Comparison of ENCODE assay signal across 28 cellular contexts in genomic region chr7:92044148-92044547, GRCh38.
A peak's percentile ranks its signal among the peaks of the same experiment; 100 is the strongest.
DNase-seq lines count a peak whose midpoint lies in the region; ATAC-seq and TF ChIP-seq lines count a peak whose summit lies in the region.
"Had no signal": no experiment of that assay in that cellular context is flagged by ENCODE, and none has a peak within 500 bp of the region (broad histone marks: within the 10 kb centered on the region; RNA-seq: fewer than 3 reads in every experiment).

No MANE protein-coding gene starts in this region.

- H3K27me3 ChIP-seq in heart left ventricle: no peaks in the 10 kb centered on the region
- H3K27me3 ChIP-seq in heart right ventricle: no peaks in the 10 kb centered on the region
- H3K27me3 ChIP-seq in uterus: no peaks in the 10 kb centered on the region
- H3K27me3 ChIP-seq: foreskin keratinocyte, neural progenitor cell, spleen had no signal

- DNase-seq in heart left ventricle (no peak), Right ventricle myocardium inferior (ENCODE audit: missing footprints) (no peak), heart right ventricle (no peak), nephron progenitor cell (no peak), uterus (no peak), RKO (ENCODE audit: low spot score) (no peak), HK-2 (ENCODE audit: unreplicated experiment) (no peak)
- DNase-seq: ACHN; activated CD4-positive, alpha-beta memory T cell treated with anti-CD3 and anti-CD28 coated beads for 36 hours; activated CD8-positive, alpha-beta memory T cell treated with anti-CD3 and anti-CD28 coated beads, Interleukin-2, amount 50 U/mL, for 48 hours; activated naive CD8-positive, alpha-beta T cell treated with anti-CD3 and anti-CD28 coated beads for 36 hours; C1 segment of cervical spinal cord; DND-41; effector memory CD4-positive, alpha-beta T cell; foreskin keratinocyte; GM23248; lower lobe of right lung; NCI-H146; SHP77 treated with DMSO at 0.1 percent for 48 hours; spleen; stimulated activated CD4-positive, alpha-beta T cell treated with anti-CD3 and anti-CD28 coated beads, Interleukin-4, amount 100 ng/mL, for 1 hour; stimulated activated naive B cell treated with anti-CD40 and anti-IgM and Interleukin-4, amounts not matched to agents 10 μg/mL and 1 μg/mL and 100 μg/mL, for 72 hours; SW 1271 had no signal

- H3K27me3 Mint-ChIP-seq in nephron progenitor cell (ENCODE audit: low read depth, poor library complexity): no peaks in the 10 kb centered on the region
- H3K27me3 Mint-ChIP-seq: activated CD4-positive, alpha-beta memory T cell treated with anti-CD3 and anti-CD28 coated beads for 36 hours; activated naive CD8-positive, alpha-beta T cell treated with anti-CD3 and anti-CD28 coated beads for 36 hours; progenitor cell of endocrine pancreas; stimulated activated naive B cell treated with anti-CD40 and anti-IgM and Interleukin-4, amounts not matched to agents 10 μg/mL and 1 μg/mL and 100 μg/mL, for 72 hours had no signal

- H3K9me3 Mint-ChIP-seq in nephron progenitor cell: no peaks in the 10 kb centered on the region
- H3K9me3 Mint-ChIP-seq: activated CD4-positive, alpha-beta memory T cell treated with anti-CD3 and anti-CD28 coated beads for 36 hours; activated naive CD8-positive, alpha-beta T cell treated with anti-CD3 and anti-CD28 coated beads for 36 hours; activated T-helper 2 cell treated with anti-CD3 and anti-CD28 coated beads, Interferon-gamma antibody, Interleukin-2, Interleukin-4, amounts not matched to agents 10 μg/mL and 5 μg/mL and 100 μg/mL, durations not matched to agents 14 hours and 24 hours and 36 hours; neural progenitor cell; stimulated activated naive B cell treated with anti-CD40 and anti-IgM and Interleukin-4, amounts not matched to agents 10 μg/mL and 1 μg/mL and 100 μg/mL, for 72 hours had no signal

- H3K4me3 ChIP-seq in heart left ventricle: no peak overlapping the region
- H3K4me3 ChIP-seq in heart right ventricle: peak overlapping the region in 1 of 10 donors; percentile 0
- no peak overlapping the region for H3K4me3 ChIP-seq in uterus
- H3K4me3 ChIP-seq: GM23248, lower lobe of right lung, neural progenitor cell, spleen had no signal

- peaks cover 0 to 13% (median 0%) of the 10 kb centered on the region in 12 donors for H3K4me1 ChIP-seq in heart left ventricle
- peaks cover 0 to 28% (median 4%) of the 10 kb centered on the region in 9 donors for H3K4me1 ChIP-seq in heart right ventricle
- H3K4me1 ChIP-seq in uterus: peaks cover 0 to 3% of the 10 kb centered on the region in 2 donors
- H3K4me1 ChIP-seq: lower lobe of right lung, neural progenitor cell, spleen had no signal

- intact Hi-C loops in heart left ventricle (cut with DNase I) (loop anchor here in 1 of 10 donors (10.0 kb wide), 1 partner anchor 159 kb away; the partner anchor contains the start of gene MTERF1), Right ventricle myocardium inferior (cut with DNase I) (loop anchor here (10.0 kb wide), 2 partner anchors 99 to 159 kb away; partner anchors contain the start of genes AKAP9 and MTERF1), heart right ventricle (cut with DNase I) (loop anchor here in 1 of 10 donors (10.0 kb wide), 1 partner anchor 89 kb away; no protein-coding TSS in a partner anchor), uterus (cut with DNase I; ENCODE audit: low total_unique reads) (no loop called here)

- no peaks in the 10 kb centered on the region for H3K9me3 ChIP-seq in heart left ventricle
- no peaks in the 10 kb centered on the region for H3K9me3 ChIP-seq in heart right ventricle
- H3K9me3 ChIP-seq in uterus: no peaks in the 10 kb centered on the region
- H3K9me3 ChIP-seq: lower lobe of right lung, spleen had no signal

- 31 to 52% (median 45%) methylated on average over 3 of the region's 3 CpGs for WGBS in heart left ventricle, 4 donors
- 23 to 47% methylated on average over 3 of the region's 3 CpGs for WGBS in heart right ventricle, 2 donors

- H3K27ac ChIP-seq in heart left ventricle (peak overlapping the region in 11 of 12 donors; percentile 50 to 90 (median 72)), heart right ventricle (peak overlapping the region; percentile 32 to 84 (median 70)), uterus (peak overlapping the region; percentile 41 to 66)
- H3K27ac ChIP-seq: foreskin keratinocyte, GM23248, KMS-11, lower lobe of right lung, neural progenitor cell, spleen had no signal

- peaks cover 0 to 97% (median 75%) of the 10 kb centered on the region in 9 donors for H3K36me3 ChIP-seq in heart left ventricle
- H3K36me3 ChIP-seq in heart right ventricle: peaks cover 0 to 100% (median 31%) of the 10 kb centered on the region in 9 donors
- no peaks in the 10 kb centered on the region for H3K36me3 ChIP-seq in uterus

- H3K4me1 Mint-ChIP-seq in nephron progenitor cell: peaks cover 4% of the 10 kb centered on the region
- H3K4me1 Mint-ChIP-seq: activated naive CD8-positive, alpha-beta T cell treated with anti-CD3 and anti-CD28 coated beads for 36 hours; neural progenitor cell; stimulated activated naive B cell treated with anti-CD40 and anti-IgM and Interleukin-4, amounts not matched to agents 10 μg/mL and 1 μg/mL and 100 μg/mL, for 72 hours had no signal

- no peak for TF ChIP-seq CTCF in heart left ventricle (IDR thresholded peaks at IDR 0.05)
- no peak for TF ChIP-seq CTCF in heart right ventricle (IDR thresholded peaks at IDR 0.05)
- TF ChIP-seq CTCF in nephron progenitor cell (IDR thresholded peaks at IDR 0.05): no peak
- TF ChIP-seq CTCF in uterus (IDR thresholded peaks at IDR 0.05): no peak

- TF ChIP-seq POLR2A in heart left ventricle (IDR thresholded peaks at IDR 0.05): no peak
- no peak for TF ChIP-seq POLR2A in uterus (IDR thresholded peaks at IDR 0.05)

- H3K36me3 Mint-ChIP-seq in nephron progenitor cell (ENCODE audit: low read depth): peaks cover 57% of the 10 kb centered on the region

- ATAC-seq in heart left ventricle (peak in 1 of 4 donors; percentile 46), Right ventricle myocardium inferior (no peak), heart right ventricle (peak in 3 of 8 donors; percentile 47 to 52 (median 52)), HG03095 (IDR thresholded peaks at IDR 0.05; ENCODE audit: unreplicated experiment) (no peak)
- ATAC-seq: foreskin keratinocyte; lower lobe of right lung; stimulated activated naive B cell treated with anti-CD40 and anti-IgM and Interleukin-4, amounts not matched to agents 10 μg/mL and 1 μg/mL and 100 μg/mL, for 72 hours had no signal

- H3K4me3 Mint-ChIP-seq in nephron progenitor cell: no peak overlapping the region
- H3K4me3 Mint-ChIP-seq: activated CD4-positive, alpha-beta memory T cell treated with anti-CD3 and anti-CD28 coated beads for 36 hours; activated naive CD8-positive, alpha-beta T cell treated with anti-CD3 and anti-CD28 coated beads for 36 hours; neural progenitor cell; stimulated activated naive B cell treated with anti-CD40 and anti-IgM and Interleukin-4, amounts not matched to agents 10 μg/mL and 1 μg/mL and 100 μg/mL, for 72 hours had no signal

- H3K27ac Mint-ChIP-seq in nephron progenitor cell: peak overlapping the region; percentile 93
- H3K27ac Mint-ChIP-seq: activated CD4-positive, alpha-beta memory T cell treated with anti-CD3 and anti-CD28 coated beads for 36 hours; activated naive CD8-positive, alpha-beta T cell treated with anti-CD3 and anti-CD28 coated beads for 36 hours; activated T-helper 2 cell treated with anti-CD3 and anti-CD28 coated beads, Interferon-gamma antibody, Interleukin-2, Interleukin-4, amounts not matched to agents 10 μg/mL and 5 μg/mL and 100 μg/mL, durations not matched to agents 14 hours and 24 hours and 36 hours; neural progenitor cell had no signal
